7 cellular contexts compared by ENCODE assay signal in the genomic region with DNA sequence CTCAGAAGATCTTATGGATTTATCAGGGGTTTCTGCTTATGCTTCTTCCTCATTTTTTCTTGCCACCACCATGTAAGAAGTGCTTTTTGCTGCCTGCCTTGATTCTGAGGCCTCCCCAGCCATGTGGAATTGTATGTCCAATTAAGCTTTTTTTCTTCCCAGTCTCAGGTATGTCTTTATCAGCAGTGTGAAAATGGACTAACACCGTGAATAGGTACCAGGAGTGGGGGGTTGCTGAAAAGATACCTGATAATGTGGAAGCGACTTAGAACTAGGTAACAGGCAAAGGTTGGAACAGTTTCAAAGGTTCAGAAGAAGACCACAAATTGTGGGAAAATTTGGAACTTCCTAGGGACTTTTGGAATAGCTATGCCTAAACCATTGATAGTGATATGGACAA.
"Had no signal": no experiment of that assay in that cellular context is flagged by ENCODE, and none has a peak within 500 bp of the region (broad histone marks: within the 10 kb centered on the region; RNA-seq: fewer than 3 reads in every experiment).

No MANE protein-coding gene starts in this region.

- H3K27ac ChIP-seq: HL-60, KMS-11 had no signal

- H3K4me2 ChIP-seq: KMS-11 had no signal

- H3K9ac ChIP-seq: KMS-11 had no signal

- FAIRE-seq: HepG2, HTR-8/SVneo had no signal

- ATAC-seq: HepG2 had no signal

- DNase-seq: IMR-90, KBM-7, KG1 had no signal
